In genomic region chr1:42806171-42806570, GRCh38 we compare ENCODE assay signal across 23 cellular contexts. TPM values are rescaled to one million over a fixed set of nuclear protein-coding genes. Genes with fewer than 3 reads are reported as not detected.
DNase-seq lines count a peak whose midpoint lies in the region; ATAC-seq and TF ChIP-seq lines count a peak whose summit lies in the region.
"Had no signal": no experiment of that assay in that cellular context is flagged by ENCODE, and none has a peak within 500 bp of the region (broad histone marks: within the 10 kb centered on the region; RNA-seq: fewer than 3 reads in every experiment).

No MANE protein-coding gene starts in this region.

- no peaks in the 10 kb centered on the region for H3K9me3 ChIP-seq in upper lobe of left lung
- H3K9me3 ChIP-seq in tibial nerve: no peaks in the 10 kb centered on the region
- H3K9me3 ChIP-seq: Caco-2, SJCRH30 had no signal

- H3K36me3 ChIP-seq in upper lobe of left lung (peaks cover 0 to 16% (median 2%) of the 10 kb centered on the region in 4 donors), tibial nerve (peaks cover 0 to 42% (median 2%) of the 10 kb centered on the region in 3 donors)
- H3K36me3 ChIP-seq: SJCRH30 had no signal

- no peak for TF ChIP-seq EP300 in upper lobe of left lung (IDR thresholded peaks at IDR 0.05)
- no peak for TF ChIP-seq EP300 in tibial nerve (IDR thresholded peaks at IDR 0.05)

- peak; percentile 37 to 49 for DNase-seq in NCI-H524 (lab: John Stamatoyannopoulos, UW)
- no peak for DNase-seq in NCI-H524 treated with DMSO at 0.1 percent for 48 hours (lab: John Stamatoyannopoulos, UW)
- peak; percentile 43 for DNase-seq in COR-L47 (lab: John Stamatoyannopoulos, UW)
- peak; percentile 80 for DNase-seq in NCI-H69 (lab: John Stamatoyannopoulos, UW)
- DNase-seq in myocyte (ENCODE audit: low read depth): peak; percentile 57
- no peak for DNase-seq in upper lobe of left lung
- DNase-seq in HCEC 1CT: no peak
- no peak for DNase-seq in tibial nerve (ENCODE audit: low spot score in 2 of 2)
- DNase-seq: Caco-2; CD4-positive, alpha-beta memory T cell; DMS79 treated with DMSO at 0.1 percent for 48 hours; H7; NCI-H1048; NCI-H1694; NCI-H2029 treated with DMSO at 0.1 percent for 48 hours; NCI-H446; NCI-H526 treated with DMSO at 0.1 percent for 48 hours; PC-9; SJCRH30 had no signal

- no peak overlapping the region for H3K27ac ChIP-seq in upper lobe of left lung
- no peak overlapping the region for H3K27ac ChIP-seq in tibial nerve
- H3K27ac ChIP-seq: BLaER1, PC-9 had no signal

- H3K27me3 ChIP-seq in upper lobe of left lung: no peaks in the 10 kb centered on the region
- no peaks in the 10 kb centered on the region for H3K27me3 ChIP-seq in tibial nerve
- H3K27me3 ChIP-seq: BLaER1, SJCRH30 had no signal

- H3K4me1 ChIP-seq in upper lobe of left lung (no peaks in the 10 kb centered on the region), tibial nerve (peaks cover 0 to 3% (median 0%) of the 10 kb centered on the region in 4 donors)
- H3K4me1 ChIP-seq: BLaER1, Caco-2 had no signal

- no peak for TF ChIP-seq CTCF in upper lobe of left lung (IDR thresholded peaks at IDR 0.05)
- no peak for TF ChIP-seq CTCF in tibial nerve (IDR thresholded peaks at IDR 0.05)

- TF ChIP-seq POLR2A in upper lobe of left lung (IDR thresholded peaks at IDR 0.05): no peak
- TF ChIP-seq POLR2A in tibial nerve (IDR thresholded peaks at IDR 0.05): no peak

- no peak for ATAC-seq in upper lobe of left lung (ENCODE audit: low FRiP score in 2 of 2)
- ATAC-seq: Right ventricle myocardium inferior, SK-N-SH treated with all-trans-retinoic acid at 6 μM for 48 hours had no signal

- H3K4me3 ChIP-seq in upper lobe of left lung: no peak overlapping the region
- H3K4me3 ChIP-seq in tibial nerve: no peak overlapping the region
- H3K4me3 ChIP-seq: BLaER1, PC-9, SJCRH30 had no signal

RNA-seq across cellular contexts. Expression of gene ERMAP, which starts 10.8 kb away (rescaled TPM):
- total RNA-seq in myocyte (15.1 and 15.9 TPM in 2 replicates), upper lobe of left lung (10 to 100 TPM; 11.6 to 41.9 (median 14.9) TPM), tibial nerve (10 to 100 TPM in 2 of 4 donors, 1 to 10 TPM in 2; 4.1 to 14.2 (median 8.3) TPM)
- polyA plus RNA-seq in myocyte (2012): 9.4 TPM

RNA-seq across cellular contexts. Expression of gene SVBP, which starts 11.0 kb away (rescaled TPM):
- 30.7 and 33.6 TPM in 2 replicates for total RNA-seq in myocyte
- 21.5 TPM for polyA plus RNA-seq in myocyte (2012)
- total RNA-seq in upper lobe of left lung: 10 to 100 TPM in 5 of 6 donors, 1 to 10 TPM in 1; 5.9 to 32.5 (median 15.4) TPM
- total RNA-seq in tibial nerve: 10 to 100 TPM; 18.6 to 76.0 (median 44.9) TPM

RNA-seq across cellular contexts. Expression of gene TMEM269, which starts 21.4 kb away (rescaled TPM):
- total RNA-seq in myocyte: 0.03 and 0.05 TPM in 2 replicates
- 0.04 TPM for polyA plus RNA-seq in myocyte (2012)
- total RNA-seq in upper lobe of left lung: 1 to 10 TPM in 1 of 6 donors, under 1 TPM in 3, not detected in 2; 0.07 to 2.1 (median 0.14) TPM
- under 1 TPM in 3 of 4 donors, not detected in 1; 0.21 to 0.30 (median 0.22) TPM for total RNA-seq in tibial nerve
- total RNA-seq: Right ventricle myocardium inferior, RPMI7951 had no signal
- polyA plus RNA-seq: CD4-positive, alpha-beta memory T cell had no signal

RNA-seq across cellular contexts. Expression of gene C1orf50, which starts 39.1 kb away (rescaled TPM):
- 7.9 and 12.5 TPM in 2 replicates for total RNA-seq in myocyte
- 7.3 TPM for polyA plus RNA-seq in myocyte (2012)
- total RNA-seq in upper lobe of left lung: 1 to 10 TPM in 5 of 6 donors, under 1 TPM in 1; 0.55 to 7.4 (median 2.5) TPM
- 1 to 10 TPM; 3.0 to 8.4 (median 3.5) TPM for total RNA-seq in tibial nerve

RNA-seq across cellular contexts. Expression of gene P3H1, which starts 39.3 kb away (rescaled TPM):
- 53.0 and 57.3 TPM in 2 replicates for total RNA-seq in myocyte
- polyA plus RNA-seq in myocyte (2012): 139 TPM
- total RNA-seq in upper lobe of left lung: 10 to 100 TPM; 21.0 to 58.7 (median 35.3) TPM
- total RNA-seq in tibial nerve: 10 to 100 TPM; 42.4 to 83.9 (median 65.1) TPM

Comparison
In these comparisons a context has a peak if more than half of its experiments do, and no peak if none do; other contexts are left out.
1. DNase-seq: peak in NCI-H524 (2 of 2), COR-L47 (single experiment), NCI-H69 (single experiment) and myocyte (single experiment); none in NCI-H524 treated with DMSO at 0.1 percent for 48 hours (single experiment), upper lobe of left lung (0 of 2), HCEC 1CT (single experiment) and tibial nerve (0 of 2).